Comparison of ENCODE assay signal across 14 cellular contexts in the genomic region with DNA sequence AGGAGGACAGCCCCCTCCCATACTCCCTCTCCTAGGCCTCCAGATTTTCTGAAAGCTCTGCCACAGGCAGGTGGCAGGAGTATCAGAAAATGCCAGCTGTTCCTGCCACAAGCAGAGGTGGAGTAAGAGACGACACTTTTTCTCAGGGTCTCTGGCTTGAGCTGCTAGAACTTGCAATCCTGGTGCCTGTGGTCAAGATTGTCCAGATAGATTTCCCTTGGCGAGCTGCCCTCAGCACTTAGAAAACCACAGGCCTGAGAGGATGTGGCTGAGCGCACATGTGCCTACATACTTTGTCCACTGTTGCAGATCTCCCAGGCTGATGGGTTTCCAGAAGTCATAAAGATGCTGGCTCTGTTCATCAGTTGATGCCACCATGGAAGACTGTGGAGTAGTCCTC.
A peak's percentile ranks its signal among the peaks of the same experiment; 100 is the strongest.
DNase-seq lines count a peak whose midpoint lies in the region; ATAC-seq and TF ChIP-seq lines count a peak whose summit lies in the region.
"Had no signal": no experiment of that assay in that cellular context is flagged by ENCODE, and none has a peak within 500 bp of the region (broad histone marks: within the 10 kb centered on the region; RNA-seq: fewer than 3 reads in every experiment).

No MANE protein-coding gene starts in this region.

- CTCF ChIA-PET in AG04449 (lab: Yijun Ruan, JAX): interaction anchor here (0.7 to 2.2 kb wide), 12 partner anchors 10 to 95 kb away, joined by 3 to 9 read pairs (median 3); no protein-coding TSS in a partner anchor

- TF ChIP-seq CTCF in AG04449 (IDR thresholded peaks at IDR 0.05; ENCODE audit: insufficient read depth, low read length, missing control alignments): peak; percentile 9
- TF ChIP-seq CTCF in astrocyte of the cerebellum (IDR thresholded peaks at IDR 0.05; ENCODE audit: low read depth, low read length, missing control alignments): no peak

- DNase-seq in AG04449 (ENCODE audit: low read depth, low spot score): peak; percentile 88
- DNase-seq in HT1080 (ENCODE audit: low read depth): peak; percentile 81
- DNase-seq in astrocyte of the cerebellum (ENCODE audit: low read depth): peak; percentile 97
- peak; percentile 96 for DNase-seq in iris pigment epithelial cell (ENCODE audit: low read depth)
- DNase-seq in middle frontal gyrus (ENCODE audit: extremely low spot score, low spot score): no peak
- no peak for DNase-seq in SIG-M5 treated with dmso at 0.1 percent for 504 hours (lab: John Stamatoyannopoulos, UW; ENCODE audit: unreplicated experiment)
- DNase-seq in activated effector memory CD4-positive, alpha-beta T cell treated with Interleukin-2 at 50 U/mL for 16 hours: no peak
- DNase-seq: activated T-cell treated with anti-CD3 and anti-CD28 coated beads, Interleukin-2, amount 50 U/mL, for 72 hours; central memory CD4-positive, alpha-beta T cell; lower lobe of right lung; NCI-H2171; stimulated activated CD4-positive, alpha-beta T cell treated with anti-CD3 and anti-CD28 coated beads, Interleukin-4, amount 100 ng/mL, for 1 hour had no signal

- POLR2A ChIA-PET in AG04449 (lab: Yijun Ruan, JAX): interaction anchor here (1.0 to 1.5 kb wide), 4 partner anchors 12 to 88 kb away, joined by 3 to 4 read pairs (median 3); no protein-coding TSS in a partner anchor

- H3K4me3 ChIP-seq in AG04449 (ENCODE audit: low read depth, low read length): no peak overlapping the region
- H3K4me3 ChIP-seq in astrocyte of the cerebellum (ENCODE audit: low read depth, low read length): no peak overlapping the region
- H3K4me3 ChIP-seq: gastroesophageal sphincter, lower lobe of right lung had no signal

- ATAC-seq in HG03432 (IDR thresholded peaks at IDR 0.05; ENCODE audit: unreplicated experiment): no peak
- ATAC-seq: activated T-cell treated with anti-CD3 and anti-CD28 coated beads, Interleukin-2, amount 50 U/mL, for 72 hours; gastroesophageal sphincter had no signal

- in situ Hi-C loops in astrocyte of the cerebellum (cut with HindIII; ENCODE audit: low sequenced_read_pairs): no loop called here

Comparison
In these comparisons a context has a peak if more than half of its experiments do, and no peak if none do; other contexts are left out.
1. DNase-seq: peak in AG04449 (single experiment), HT1080 (single experiment), astrocyte of the cerebellum (single experiment) and iris pigment epithelial cell (single experiment); none in middle frontal gyrus (single experiment), SIG-M5 treated with dmso at 0.1 percent for 504 hours (single experiment) and activated effector memory CD4-positive, alpha-beta T cell treated with Interleukin-2 at 50 U/mL for 16 hours (single experiment).